In the genomic region with DNA sequence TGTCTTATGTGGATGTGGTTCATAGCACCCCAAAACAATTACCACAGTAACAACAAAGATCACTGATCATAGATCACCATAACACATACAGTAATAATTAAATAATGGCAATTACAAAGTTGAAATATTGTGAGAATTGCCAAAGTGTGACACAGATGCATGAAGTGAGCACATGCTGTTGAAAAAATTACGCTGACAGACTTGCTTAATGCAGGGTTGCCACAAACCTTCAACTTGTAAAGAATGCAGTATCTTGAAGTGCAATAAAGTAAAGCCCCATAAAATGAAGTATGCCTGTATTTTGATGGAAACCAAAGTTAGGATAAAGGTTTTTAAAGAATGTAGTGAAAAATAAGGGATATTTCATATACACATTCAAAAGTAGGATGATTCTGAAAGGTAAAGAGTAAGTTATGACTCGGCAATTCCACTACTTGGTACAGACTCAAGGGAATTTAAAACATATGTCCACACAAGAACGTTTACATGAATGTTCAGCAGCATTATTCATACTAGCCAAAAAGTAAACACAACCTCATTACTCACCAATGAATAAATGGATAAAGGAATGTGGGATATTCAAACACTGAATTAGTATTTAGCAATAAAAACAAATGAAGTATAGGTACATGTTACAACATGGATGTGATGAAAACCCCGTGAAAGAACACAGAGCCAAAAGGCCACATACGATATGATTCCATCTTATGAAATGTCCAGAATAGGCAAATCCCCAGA, we compare ENCODE assay signal across 1 cellular context.
TF ChIP-seq lines count a peak whose summit lies in the region.

No MANE protein-coding gene starts in this region.

TF ChIP-seq in HepG2, 621 proteins besides CTCF, POLR2A, EP300 and RAD21 (continued from another document):
- TF ChIP-seq, protein P1, sequence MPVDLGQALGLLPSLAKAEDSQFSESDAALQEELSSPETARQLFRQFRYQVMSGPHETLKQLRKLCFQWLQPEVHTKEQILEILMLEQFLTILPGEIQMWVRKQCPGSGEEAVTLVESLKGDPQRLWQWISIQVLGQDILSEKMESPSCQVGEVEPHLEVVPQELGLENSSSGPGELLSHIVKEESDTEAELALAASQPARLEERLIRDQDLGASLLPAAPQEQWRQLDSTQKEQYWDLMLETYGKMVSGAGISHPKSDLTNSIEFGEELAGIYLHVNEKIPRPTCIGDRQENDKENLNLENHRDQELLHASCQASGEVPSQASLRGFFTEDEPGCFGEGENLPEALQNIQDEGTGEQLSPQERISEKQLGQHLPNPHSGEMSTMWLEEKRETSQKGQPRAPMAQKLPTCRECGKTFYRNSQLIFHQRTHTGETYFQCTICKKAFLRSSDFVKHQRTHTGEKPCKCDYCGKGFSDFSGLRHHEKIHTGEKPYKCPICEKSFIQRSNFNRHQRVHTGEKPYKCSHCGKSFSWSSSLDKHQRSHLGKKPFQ (CRISPR knock-in tag; IDR thresholded peaks at IDR 0.05; ENCODE audit: insufficient replicate concordance): no peak
- TF ChIP-seq MATR3 (CRISPR knock-in tag; IDR thresholded peaks at IDR 0.05) (no peak), XRCC5 (optimal IDR thresholded peaks at IDR 0.05; ENCODE audit: low read length) (no peak), SRF (IDR thresholded peaks at IDR 0.05; ENCODE audit: low read depth, low read length) (no peak)
- TF ChIP-seq, protein P2, sequence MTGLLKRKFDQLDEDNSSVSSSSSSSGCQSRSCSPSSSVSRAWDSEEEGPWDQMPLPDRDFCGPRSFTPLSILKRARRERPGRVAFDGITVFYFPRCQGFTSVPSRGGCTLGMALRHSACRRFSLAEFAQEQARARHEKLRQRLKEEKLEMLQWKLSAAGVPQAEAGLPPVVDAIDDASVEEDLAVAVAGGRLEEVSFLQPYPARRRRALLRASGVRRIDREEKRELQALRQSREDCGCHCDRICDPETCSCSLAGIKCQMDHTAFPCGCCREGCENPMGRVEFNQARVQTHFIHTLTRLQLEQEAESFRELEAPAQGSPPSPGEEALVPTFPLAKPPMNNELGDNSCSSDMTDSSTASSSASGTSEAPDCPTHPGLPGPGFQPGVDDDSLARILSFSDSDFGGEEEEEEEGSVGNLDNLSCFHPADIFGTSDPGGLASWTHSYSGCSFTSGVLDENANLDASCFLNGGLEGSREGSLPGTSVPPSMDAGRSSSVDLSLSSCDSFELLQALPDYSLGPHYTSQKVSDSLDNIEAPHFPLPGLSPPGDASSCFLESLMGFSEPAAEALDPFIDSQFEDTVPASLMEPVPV (CRISPR knock-in tag; IDR thresholded peaks at IDR 0.05): no peak
- TF ChIP-seq, protein P3, sequence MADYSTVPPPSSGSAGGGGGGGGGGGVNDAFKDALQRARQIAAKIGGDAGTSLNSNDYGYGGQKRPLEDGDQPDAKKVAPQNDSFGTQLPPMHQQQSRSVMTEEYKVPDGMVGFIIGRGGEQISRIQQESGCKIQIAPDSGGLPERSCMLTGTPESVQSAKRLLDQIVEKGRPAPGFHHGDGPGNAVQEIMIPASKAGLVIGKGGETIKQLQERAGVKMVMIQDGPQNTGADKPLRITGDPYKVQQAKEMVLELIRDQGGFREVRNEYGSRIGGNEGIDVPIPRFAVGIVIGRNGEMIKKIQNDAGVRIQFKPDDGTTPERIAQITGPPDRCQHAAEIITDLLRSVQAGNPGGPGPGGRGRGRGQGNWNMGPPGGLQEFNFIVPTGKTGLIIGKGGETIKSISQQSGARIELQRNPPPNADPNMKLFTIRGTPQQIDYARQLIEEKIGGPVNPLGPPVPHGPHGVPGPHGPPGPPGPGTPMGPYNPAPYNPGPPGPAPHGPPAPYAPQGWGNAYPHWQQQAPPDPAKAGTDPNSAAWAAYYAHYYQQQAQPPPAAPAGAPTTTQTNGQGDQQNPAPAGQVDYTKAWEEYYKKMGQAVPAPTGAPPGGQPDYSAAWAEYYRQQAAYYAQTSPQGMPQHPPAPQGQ (CRISPR knock-in tag; IDR thresholded peaks at IDR 0.05; ENCODE audit: borderline replicate concordance): no peak
